ENCODE assay signal across 8 cellular contexts in genomic region chr14:102316746-102317563, GRCh38. TPM values are rescaled to one million over a fixed set of nuclear protein-coding genes. Genes with fewer than 3 reads are reported as not detected.
DNase-seq lines count a peak whose midpoint lies in the region; ATAC-seq and TF ChIP-seq lines count a peak whose summit lies in the region.

No MANE protein-coding gene starts in this region.

- DNase-seq in DMS114 treated with DMSO at 0.1 percent for 48 hours (lab: John Stamatoyannopoulos, UW; ENCODE audit: unreplicated experiment) (peak; percentile 75), HuH-7 (ENCODE audit: low spot score) (peak; percentile 78), activated T-cell treated with anti-CD3 and anti-CD28 coated beads for 1 hour (ENCODE audit: low read depth) (peak; percentile 93), epithelial cell of esophagus (ENCODE audit: low read depth) (peak; percentile 84)
- DNase-seq in stimulated activated CD8-positive, alpha-beta memory T cell treated with anti-CD3 and anti-CD28 coated beads, Interleukin-2, amount 100 ng/mL, for 48 hours (ENCODE audit: low read depth in 2 of 2): peak; percentile 86 to 93

- peak overlapping the region; percentile 88 for H3K27ac ChIP-seq in OCI-LY1 (ENCODE audit: low read depth, low read length, poor library complexity, severe bottlenecking)

- peaks cover 57% of the 10 kb centered on the region for H3K4me1 ChIP-seq in OCI-LY1 (ENCODE audit: insufficient read depth, low read length, severe bottlenecking)
- H3K4me1 ChIP-seq in mononuclear cell (ENCODE audit: insufficient read depth, low read length): peaks cover 64% of the 10 kb centered on the region

- H3K4me3 ChIP-seq in OCI-LY1 (ENCODE audit: low read depth, low read length, poor library complexity, severe bottlenecking): peak overlapping the region; percentile 70
- H3K4me3 ChIP-seq in epithelial cell of esophagus (ENCODE audit: low read length): peak overlapping the region; percentile 63
- H3K4me3 ChIP-seq in mononuclear cell (ENCODE audit: low read length): peak overlapping the region; percentile 44

- peak; percentile 53 for ATAC-seq in GM21528 (IDR thresholded peaks at IDR 0.05; ENCODE audit: low FRiP score, unreplicated experiment)

- peak overlapping the region; percentile 84; the same call in 1 of the 2 replicates for H2AFZ ChIP-seq in OCI-LY1 (ENCODE audit: low read length)

- peak; percentile 49 for TF ChIP-seq CTCF in OCI-LY1 (IDR thresholded peaks at IDR 0.05; ENCODE audit: low read length)
- peak; percentile 56 for TF ChIP-seq CTCF in epithelial cell of esophagus (IDR thresholded peaks at IDR 0.05; ENCODE audit: insufficient read depth, low read depth, low read length, missing control alignments)

- peak overlapping the region; percentile 82 for H3K4me2 ChIP-seq in OCI-LY1 (ENCODE audit: low read length)

- no peaks in the 10 kb centered on the region for H3K79me2 ChIP-seq in OCI-LY1 (ENCODE audit: insufficient read depth, low read length)

- H3K36me3 ChIP-seq in OCI-LY1 (ENCODE audit: insufficient read depth, low read length): no peaks in the 10 kb centered on the region

- no peaks in the 10 kb centered on the region for H3K9me3 ChIP-seq in OCI-LY1 (ENCODE audit: low read length)
- H3K9me3 ChIP-seq in mononuclear cell (ENCODE audit: low read depth, low read length): no peaks in the 10 kb centered on the region

- peak overlapping the region; percentile 69 for H3K9ac ChIP-seq in OCI-LY1 (ENCODE audit: low read length)

- no peaks in the 10 kb centered on the region for H3K27me3 ChIP-seq in OCI-LY1 (ENCODE audit: insufficient read depth, low read length)
- H3K27me3 ChIP-seq in mononuclear cell (ENCODE audit: insufficient read depth, low read length): no peaks in the 10 kb centered on the region

- H3F3A ChIP-seq in OCI-LY1 (ENCODE audit: insufficient read depth, low read length): no peaks in the 10 kb centered on the region

- no peaks in the 10 kb centered on the region for H3K9me2 ChIP-seq in OCI-LY1 (ENCODE audit: low read depth, low read length)

- H4K20me1 ChIP-seq in OCI-LY1 (ENCODE audit: insufficient read depth, low read length): no peaks in the 10 kb centered on the region

RNA-seq across cellular contexts. Expression of gene ZNF839, which starts 2.6 kb away (rescaled TPM):
- 12.5 TPM for total RNA-seq in mononuclear cell

RNA-seq across cellular contexts. Expression of gene MOK, which starts 12.0 kb away (rescaled TPM):
- total RNA-seq in mononuclear cell: 2.2 TPM

RNA-seq across cellular contexts. Expression of gene CINP, which starts 45.7 kb away (rescaled TPM):
- total RNA-seq in mononuclear cell: 20.6 TPM

RNA-seq across cellular contexts. Expression of gene TECPR2, which starts 45.8 kb away (rescaled TPM):
- 2.7 TPM for total RNA-seq in mononuclear cell

Comparison
In these comparisons a context has a peak if more than half of its experiments do, and no peak if none do; other contexts are left out.
1. Peak in every context shown above with its lines: DNase-seq, ATAC-seq, H3K4me3 ChIP-seq and H3K27ac ChIP-seq.